8 cellular contexts compared by ENCODE assay signal in the genomic region with DNA sequence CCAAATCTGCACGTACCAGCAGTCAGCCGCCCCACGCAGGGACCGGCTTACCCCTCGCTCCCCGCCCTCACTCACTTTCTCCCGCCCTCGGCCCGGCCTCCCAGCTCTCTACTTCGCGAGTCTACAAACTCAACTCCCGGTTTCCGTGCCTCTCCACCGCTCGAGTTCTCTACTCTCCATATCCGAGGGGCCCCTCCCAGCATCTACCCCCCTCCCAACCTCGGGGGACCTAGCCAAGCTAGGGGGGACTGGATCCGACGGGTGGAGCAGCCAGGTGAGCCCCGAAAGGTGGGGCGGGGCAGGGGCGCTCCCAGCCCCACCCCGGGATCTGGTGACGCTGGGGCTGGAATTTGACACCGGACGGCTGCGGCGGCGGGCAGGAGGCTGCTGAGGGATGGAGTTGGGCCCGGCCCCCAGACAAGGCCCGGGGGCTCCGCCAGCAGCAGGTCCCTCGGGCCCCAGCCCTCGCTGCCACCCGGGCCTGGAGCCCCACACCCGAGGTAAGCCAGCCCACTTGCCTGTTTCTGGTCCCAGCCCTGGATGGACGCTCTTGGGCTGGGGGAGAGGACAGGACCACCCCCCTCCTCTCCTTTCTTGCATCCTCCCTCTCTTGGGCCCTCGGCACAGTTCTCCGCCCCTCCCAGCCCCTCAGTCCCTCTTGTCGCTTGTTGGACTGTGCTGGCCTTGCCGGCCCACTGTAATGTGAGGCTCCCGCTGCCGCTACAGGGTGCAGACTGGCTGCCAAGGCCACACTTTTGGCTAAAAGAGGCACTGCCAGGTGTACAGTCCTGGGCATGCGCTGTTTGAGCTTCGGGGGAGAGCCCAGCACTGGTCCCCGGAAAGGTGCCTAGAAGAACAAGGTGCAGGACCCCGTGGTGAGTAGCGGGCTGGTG. TPM values are rescaled to one million over a fixed set of nuclear protein-coding genes. Genes with fewer than 3 reads are reported as not detected.
DNase-seq lines count a peak whose midpoint lies in the region; ATAC-seq and TF ChIP-seq lines count a peak whose summit lies in the region.

A gene with protein sequence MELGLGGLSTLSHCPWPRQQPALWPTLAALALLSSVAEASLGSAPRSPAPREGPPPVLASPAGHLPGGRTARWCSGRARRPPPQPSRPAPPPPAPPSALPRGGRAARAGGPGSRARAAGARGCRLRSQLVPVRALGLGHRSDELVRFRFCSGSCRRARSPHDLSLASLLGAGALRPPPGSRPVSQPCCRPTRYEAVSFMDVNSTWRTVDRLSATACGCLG (plus strand): TSS at position 416 of the 893 bp plus-strand sequence. CDS start 1,856 bp downstream, outside the sequence.

- DNase-seq in activated T-cell treated with anti-CD3 and anti-CD28 coated beads, Interleukin-2, amount 50 U/mL, for 72 hours: peak in 1 of 2 donors; percentile 30
- DNase-seq in activated T-cell treated with anti-CD3 and anti-CD28 coated beads for 4 hours (no peak), WTC11 (ENCODE audit: low spot score) (peak; percentile 81), hepatic stellate cell (ENCODE audit: low spot score) (peak; percentile 51), smooth muscle cell (lab: John Stamatoyannopoulos, UW; ENCODE audit: unreplicated experiment) (peak; percentile 48), T1000 (lab: John Stamatoyannopoulos, UW) (no peak), SKM-1 (lab: John Stamatoyannopoulos, UW; ENCODE audit: unreplicated experiment) (no peak)
- DNase-seq in activated CD8-positive, alpha-beta memory T cell treated with anti-CD3 and anti-CD28 coated beads for 24 hours: no peak

- CTCF ChIA-PET in WTC11 (lab: Charles Lee): interaction anchor here (0.7 to 11.9 kb wide), 73 partner anchors 11 to 410 kb away, joined by 3 to 992 read pairs (median 8); a partner anchor contains a TSS

- H3K4me2 ChIP-seq in smooth muscle cell: peak within 1 kb of the TSS; percentile 91

- no peaks in the 10 kb centered on the region for H3K36me3 ChIP-seq in smooth muscle cell (ENCODE audit: low read depth)

- peak within 1 kb of the TSS; percentile 18 for H3K9ac ChIP-seq in smooth muscle cell (ENCODE audit: low read depth)

- H3F3A ChIP-seq in smooth muscle cell (ENCODE audit: low read depth): no peaks in the 10 kb centered on the region

- H2AFZ ChIP-seq in smooth muscle cell (ENCODE audit: low read depth): no peak within 1 kb of the TSS

- TF ChIP-seq CTCF in WTC11 (IDR thresholded peaks at IDR 0.05) (no peak), smooth muscle cell (IDR thresholded peaks at IDR 0.05; ENCODE audit: borderline replicate concordance, insufficient read depth, poor library complexity, severe bottlenecking) (no peak)

- no peaks in the 10 kb centered on the region for H3K79me2 ChIP-seq in smooth muscle cell (ENCODE audit: low read depth)

- H3K9me3 Mint-ChIP-seq in activated T-cell treated with anti-CD3 and anti-CD28 coated beads, Interleukin-2, amount 50 U/mL, for 72 hours: no peaks in the 10 kb centered on the region
- H3K9me3 Mint-ChIP-seq in WTC11: no peaks in the 10 kb centered on the region

- no peak within 1 kb of the TSS for H3K27ac ChIP-seq in smooth muscle cell (ENCODE audit: low read depth)

- no peaks in the 10 kb centered on the region for H3K9me3 ChIP-seq in smooth muscle cell (replicated peaks; ENCODE audit: low read depth)

- WGBS in smooth muscle cell (ENCODE audit: low lambda C conversion rate): 10% methylated on average over 26 of the region's 48 CpGs

- peaks cover 22% of the 10 kb centered on the region for H3K27me3 ChIP-seq in smooth muscle cell (ENCODE audit: low read depth)

- H3K4me3 ChIP-seq in smooth muscle cell: peak within 1 kb of the TSS; percentile 52

- ATAC-seq in activated T-cell treated with anti-CD3 and anti-CD28 coated beads, Interleukin-2, amount 50 U/mL, for 72 hours (replicated peaks in 1 of 2): peak; percentile 18 to 19
- peak; percentile 38 for ATAC-seq in WTC11

- POLR2A ChIA-PET in WTC11 (lab: Charles Lee): interaction anchor here (0.5 to 3.9 kb wide), 7 partner anchors 13 to 169 kb away, joined by 3 to 62 read pairs (median 3); a partner anchor contains a TSS

- H3K4me1 Mint-ChIP-seq in activated T-cell treated with anti-CD3 and anti-CD28 coated beads, Interleukin-2, amount 50 U/mL, for 72 hours (ENCODE audit: low read depth): peaks cover 24% of the 10 kb centered on the region
- H3K4me1 Mint-ChIP-seq in WTC11: peaks cover 50% of the 10 kb centered on the region

- H3K27me3 Mint-ChIP-seq in activated T-cell treated with anti-CD3 and anti-CD28 coated beads, Interleukin-2, amount 50 U/mL, for 72 hours (ENCODE audit: low read depth): peaks cover 29% of the 10 kb centered on the region
- peaks cover 8% of the 10 kb centered on the region for H3K27me3 Mint-ChIP-seq in WTC11 (ENCODE audit: low read depth)

- no peaks in the 10 kb centered on the region for H4K20me1 ChIP-seq in smooth muscle cell (ENCODE audit: low read depth)

- no peaks in the 10 kb centered on the region for H3K4me1 ChIP-seq in smooth muscle cell (ENCODE audit: low read depth)

- peak within 1 kb of the TSS; percentile 28 to 72 for H3K4me3 Mint-ChIP-seq in activated T-cell treated with anti-CD3 and anti-CD28 coated beads, Interleukin-2, amount 50 U/mL, for 72 hours
- H3K4me3 Mint-ChIP-seq in WTC11: peak within 1 kb of the TSS; percentile 84

- H3K27ac Mint-ChIP-seq in activated T-cell treated with anti-CD3 and anti-CD28 coated beads, Interleukin-2, amount 50 U/mL, for 72 hours: no peak within 1 kb of the TSS
- peak within 1 kb of the TSS; percentile 88 for H3K27ac Mint-ChIP-seq in WTC11

- no peaks in the 10 kb centered on the region for H3K36me3 Mint-ChIP-seq in activated T-cell treated with anti-CD3 and anti-CD28 coated beads, Interleukin-2, amount 50 U/mL, for 72 hours (ENCODE audit: insufficient read depth in 2 of 2)
- no peaks in the 10 kb centered on the region for H3K36me3 Mint-ChIP-seq in WTC11

TF ChIP-seq in WTC11, 78 proteins besides CTCF, POLR2A, EP300 and RAD21 (continues in another document):
- TF ChIP-seq, protein P1, sequence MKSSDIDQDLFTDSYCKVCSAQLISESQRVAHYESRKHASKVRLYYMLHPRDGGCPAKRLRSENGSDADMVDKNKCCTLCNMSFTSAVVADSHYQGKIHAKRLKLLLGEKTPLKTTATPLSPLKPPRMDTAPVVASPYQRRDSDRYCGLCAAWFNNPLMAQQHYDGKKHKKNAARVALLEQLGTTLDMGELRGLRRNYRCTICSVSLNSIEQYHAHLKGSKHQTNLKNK (CRISPR knock-in tag; IDR thresholded peaks at IDR 0.05): no peak
- TF ChIP-seq IRF2 (CRISPR knock-in tag; IDR thresholded peaks at IDR 0.05; ENCODE audit: borderline replicate concordance, low read depth) (no peak), RORB (CRISPR knock-in tag; IDR thresholded peaks at IDR 0.05) (no peak), FOXK1 (CRISPR knock-in tag; IDR thresholded peaks at IDR 0.05) (peak; percentile 29; the same call in 1 of the 2 replicates), KAT7 (CRISPR knock-in tag; IDR thresholded peaks at IDR 0.05; ENCODE audit: borderline replicate concordance) (no peak), NR3C1 (CRISPR knock-in tag; conservative IDR thresholded peaks at IDR 0.05; ENCODE audit: low read depth) (0 out of 2 replicates have a peak, but pooled peaks have one; percentile 71), CBFB (CRISPR knock-in tag; IDR thresholded peaks at IDR 0.05; ENCODE audit: low read depth) (peak; percentile 80; the same call in 1 of the 2 replicates), GRHL2 (CRISPR knock-in tag; IDR thresholded peaks at IDR 0.05; ENCODE audit: insufficient replicate concordance, severe bottlenecking) (no peak), TEAD1 (CRISPR knock-in tag; IDR thresholded peaks at IDR 0.05) (peak; percentile 79), ETV6 (CRISPR knock-in tag; IDR thresholded peaks at IDR 0.05) (peak; percentile 34; the same call in 1 of the 2 replicates)
- TF ChIP-seq, protein P2, sequence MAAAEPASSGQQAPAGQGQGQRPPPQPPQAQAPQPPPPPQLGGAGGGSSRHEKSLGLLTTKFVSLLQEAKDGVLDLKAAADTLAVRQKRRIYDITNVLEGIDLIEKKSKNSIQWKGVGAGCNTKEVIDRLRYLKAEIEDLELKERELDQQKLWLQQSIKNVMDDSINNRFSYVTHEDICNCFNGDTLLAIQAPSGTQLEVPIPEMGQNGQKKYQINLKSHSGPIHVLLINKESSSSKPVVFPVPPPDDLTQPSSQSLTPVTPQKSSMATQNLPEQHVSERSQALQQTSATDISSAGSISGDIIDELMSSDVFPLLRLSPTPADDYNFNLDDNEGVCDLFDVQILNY (CRISPR knock-in tag; IDR thresholded peaks at IDR 0.05): peak; percentile 63; the same call in 1 of the 2 replicates
- TF ChIP-seq, protein P3, sequence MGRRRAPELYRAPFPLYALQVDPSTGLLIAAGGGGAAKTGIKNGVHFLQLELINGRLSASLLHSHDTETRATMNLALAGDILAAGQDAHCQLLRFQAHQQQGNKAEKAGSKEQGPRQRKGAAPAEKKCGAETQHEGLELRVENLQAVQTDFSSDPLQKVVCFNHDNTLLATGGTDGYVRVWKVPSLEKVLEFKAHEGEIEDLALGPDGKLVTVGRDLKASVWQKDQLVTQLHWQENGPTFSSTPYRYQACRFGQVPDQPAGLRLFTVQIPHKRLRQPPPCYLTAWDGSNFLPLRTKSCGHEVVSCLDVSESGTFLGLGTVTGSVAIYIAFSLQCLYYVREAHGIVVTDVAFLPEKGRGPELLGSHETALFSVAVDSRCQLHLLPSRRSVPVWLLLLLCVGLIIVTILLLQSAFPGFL (CRISPR knock-in tag; IDR thresholded peaks at IDR 0.05; ENCODE audit: borderline replicate concordance): no peak
- TF ChIP-seq, protein P4, sequence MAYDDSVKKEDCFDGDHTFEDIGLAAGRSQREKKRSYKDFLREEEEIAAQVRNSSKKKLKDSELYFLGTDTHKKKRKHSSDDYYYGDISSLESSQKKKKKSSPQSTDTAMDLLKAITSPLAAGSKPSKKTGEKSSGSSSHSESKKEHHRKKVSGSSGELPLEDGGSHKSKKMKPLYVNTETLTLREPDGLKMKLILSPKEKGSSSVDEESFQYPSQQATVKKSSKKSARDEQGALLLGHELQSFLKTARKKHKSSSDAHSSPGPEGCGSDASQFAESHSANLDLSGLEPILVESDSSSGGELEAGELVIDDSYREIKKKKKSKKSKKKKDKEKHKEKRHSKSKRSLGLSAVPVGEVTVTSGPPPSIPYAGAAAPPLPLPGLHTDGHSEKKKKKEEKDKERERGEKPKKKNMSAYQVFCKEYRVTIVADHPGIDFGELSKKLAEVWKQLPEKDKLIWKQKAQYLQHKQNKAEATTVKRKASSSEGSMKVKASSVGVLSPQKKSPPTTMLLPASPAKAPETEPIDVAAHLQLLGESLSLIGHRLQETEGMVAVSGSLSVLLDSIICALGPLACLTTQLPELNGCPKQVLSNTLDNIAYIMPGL (CRISPR knock-in tag; IDR thresholded peaks at IDR 0.05): peak; percentile 53; the same call in 1 of the 2 replicates

RNA-seq across cellular contexts. Expression of the gene that starts here (rescaled TPM):
- total RNA-seq in activated T-cell treated with anti-CD3 and anti-CD28 coated beads, Interleukin-2, amount 50 U/mL, for 72 hours: 1 to 10 TPM; 1.9 to 3.0 TPM
- total RNA-seq in WTC11 (2021): 23.5 to 28.5 TPM (median 23.6 TPM) in 3 replicates
- 0.36 TPM in 1 of 2 replicates, not detected in the other for total RNA-seq in smooth muscle cell
- 0.27 and 0.34 TPM in 2 replicates for polyA plus RNA-seq in smooth muscle cell

Comparison
In these comparisons a context has a peak if more than half of its experiments do, and no peak if none do; other contexts are left out.
1. Peak in DNase-seq, H3K4me3 ChIP-seq, H3K9ac ChIP-seq and H3K4me2 ChIP-seq in smooth muscle cell; RNA of the gene not detected or under 1 TPM.
2. DNase-seq: peak in WTC11 (single experiment) and hepatic stellate cell (single experiment); none in activated T-cell treated with anti-CD3 and anti-CD28 coated beads for 4 hours (single experiment), T1000 (single experiment), activated CD8-positive, alpha-beta memory T cell treated with anti-CD3 and anti-CD28 coated beads for 24 hours (single experiment) and SKM-1 (single experiment).